ENCODE assay signal across 14 cellular contexts in genomic region chr1:221644176-221644510, GRCh38.
DNase-seq lines count a peak whose midpoint lies in the region; ATAC-seq, FAIRE-seq and TF ChIP-seq lines count a peak whose summit lies in the region.
"Had no signal": no experiment of that assay in that cellular context is flagged by ENCODE, and none has a peak within 500 bp of the region (broad histone marks: within the 10 kb centered on the region; RNA-seq: fewer than 3 reads in every experiment).

No MANE protein-coding gene starts in this region.

- CTCF ChIA-PET in GM10248 (lab: Yijun Ruan, JAX), result interaction anchor here (0.9 to 1.0 kb wide), 2 partner anchors 23 to 130 kb away, joined by 3 read pairs; no protein-coding TSS in a partner anchor

- FAIRE-seq in GM12891 (lab: Jason Lieb, UNC), result peak; percentile 81
- FAIRE-seq: A204.1 had no signal

- POLR2A ChIA-PET in GM10248 (lab: Yijun Ruan, JAX), result no interaction called here

- ATAC-seq in GM19395 (IDR thresholded peaks at IDR 0.05; ENCODE audit: unreplicated experiment) (peak; percentile 27), HG02759 (IDR thresholded peaks at IDR 0.05; ENCODE audit: unreplicated experiment) (peak; percentile 23), HG03432 (IDR thresholded peaks at IDR 0.05; ENCODE audit: unreplicated experiment) (peak; percentile 25)
- ATAC-seq: gastrocnemius medialis had no signal

- no peak for TF ChIP-seq POLR2A in GM12891 (IDR thresholded peaks at IDR 0.05; ENCODE audit: low read depth, low read length)

- no peak for TF ChIP-seq CTCF in GM10248 (IDR thresholded peaks at IDR 0.05; ENCODE audit: control extremely low read depth, extremely low read depth, low read depth, missing control alignments)

- DNase-seq in GM12891 (ENCODE audit: insufficient read length, low spot score) (no peak), GM10248 (ENCODE audit: extremely low spot score) (no peak), NCI-H1436 treated with DMSO at 0.1 percent for 48 hours (lab: John Stamatoyannopoulos, UW) (no peak), NCI-H446 treated with DMSO at 0.1 percent for 48 hours (lab: John Stamatoyannopoulos, UW) (no peak)
- DNase-seq in stimulated activated CD8-positive, alpha-beta memory T cell treated with anti-CD3 and anti-CD28 coated beads, Interleukin-4, amount 100 ng/mL, for 48 hours, result no peak
- DNase-seq: activated T-cell treated with anti-CD3 and anti-CD28 coated beads, Interleukin-2, amount 50 U/mL, for 72 hours; CD4-positive, alpha-beta memory T cell; gastrocnemius medialis; SJCRH30; stimulated activated CD4-positive, alpha-beta T cell treated with anti-CD3 and anti-CD28 coated beads, Interleukin-15, amount 100 ng/mL, for 24 hours had no signal

TF ChIP-seq in GM12891, 5 proteins besides CTCF, POLR2A, EP300 and RAD21:
- TF ChIP-seq TAF1 (IDR thresholded peaks at IDR 0.05; ENCODE audit: low read depth, low read length) (no peak), POU2F2 (IDR thresholded peaks at IDR 0.05; ENCODE audit: low read depth, low read length) (no peak), PAX5 (IDR thresholded peaks at IDR 0.05; ENCODE audit: insufficient read depth, low read length, severe bottlenecking) (no peak), POLR2AphosphoS5 (IDR thresholded peaks at IDR 0.05; ENCODE audit: low read depth, low read length) (no peak), SPI1 (IDR thresholded peaks at IDR 0.05; ENCODE audit: low read depth, low read length) (no peak)
